Comparison of ENCODE assay signal across 28 cellular contexts in the genomic region with DNA sequence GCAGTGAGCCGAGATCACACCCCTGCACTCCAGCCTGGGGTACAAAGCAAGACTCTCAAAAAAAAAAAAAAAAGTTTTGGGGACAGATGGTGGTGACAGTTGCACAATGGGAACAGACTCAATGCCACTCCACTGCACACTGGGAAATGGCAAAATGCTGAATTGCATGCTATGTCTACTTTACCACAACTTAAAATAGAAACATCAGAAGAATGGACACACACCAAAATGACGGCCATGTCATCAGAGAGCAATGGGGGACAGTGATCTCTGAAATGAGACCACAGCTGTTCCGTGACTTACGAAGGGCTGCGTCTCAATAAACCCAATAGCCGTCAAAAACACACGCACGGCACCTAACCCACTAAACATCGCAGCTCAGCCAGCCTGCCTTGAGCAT. TPM values are rescaled to one million over a fixed set of nuclear protein-coding genes. Genes with fewer than 3 reads are reported as not detected.
"Had no signal": no experiment of that assay in that cellular context is flagged by ENCODE, and none has a peak within 500 bp of the region (broad histone marks: within the 10 kb centered on the region; RNA-seq: fewer than 3 reads in every experiment).

No MANE protein-coding gene starts in this region.

- H3K9me3 ChIP-seq: body of pancreas, neutrophil, pancreas, psoas muscle, right atrium auricular region, stomach, suprapubic skin, transverse colon, uterus had no signal

- H3K36me3 ChIP-seq: uterus had no signal

- H3K27me3 Mint-ChIP-seq: activated CD4-positive, alpha-beta T cell treated with anti-CD3 and anti-CD28 coated beads, Interleukin-2, amount 10 ng/mL, durations not matched to agents 7 days and 5 days; activated naive CD4-positive, alpha-beta T cell treated with anti-CD3 and anti-CD28 coated beads, Interleukin-2, amount 50 U/mL, for 24 hours; dendritic cell treated with granulocyte-macrophage colony-stimulating factor and Interleukin-4, amounts not matched to agents 40 ng/mL and 50 ng/mL, for 4 days had no signal

- DNase-seq: activated CD4-positive, alpha-beta T cell treated with anti-CD3 and anti-CD28 coated beads, Interleukin-2, amount 10 ng/mL, durations not matched to agents 7 days and 5 days; activated CD4-positive, CD25-positive, alpha-beta regulatory T cell treated with anti-CD3 and anti-CD28 coated beads, Interleukin-2, amount 50 U/mL, for 72 hours; activated gamma-delta T cell treated with Interleukin-2 at 50 U/mL for 16 hours; activated T-cell treated with anti-CD3 and anti-CD28 coated beads, Interleukin-2, amount 50 U/mL, for 1 hour; anterior cingulate cortex; body of pancreas; effector CD4-positive, alpha-beta T cell; foreskin melanocyte; hippocampal formation; kidney glomerular epithelial cell; left ventricle myocardium superior; midbrain; pancreas; psoas muscle; stomach; transverse colon; uterus had no signal

- H3K27me3 ChIP-seq: body of pancreas, neutrophil, pancreas, right atrium auricular region, stomach, suprapubic skin, transverse colon, uterus had no signal

- FAIRE-seq: endometrium, pancreas had no signal

- ATAC-seq: body of pancreas, left ventricle myocardium superior, pancreas, psoas muscle had no signal

- H3K4me1 ChIP-seq: body of pancreas, pancreas, psoas muscle, right atrium auricular region, suprapubic skin, transverse colon, uterus had no signal

- H3K27ac Mint-ChIP-seq: activated CD4-positive, alpha-beta T cell treated with anti-CD3 and anti-CD28 coated beads, Interleukin-2, amount 10 ng/mL, durations not matched to agents 7 days and 5 days; activated naive CD4-positive, alpha-beta T cell treated with anti-CD3 and anti-CD28 coated beads, Interleukin-2, amount 50 U/mL, for 24 hours; dendritic cell treated with granulocyte-macrophage colony-stimulating factor and Interleukin-4, amounts not matched to agents 40 ng/mL and 50 ng/mL, for 4 days; nephron; T-helper 2 cell treated with Interferon-gamma antibody and Interleukin-4, amounts not matched to agents 5 μg/mL and 100 μg/mL, for 36 hours had no signal

- H3K4me3 ChIP-seq: body of pancreas, pancreas, psoas muscle, right atrium auricular region, stomach, suprapubic skin, transverse colon, uterus had no signal

- H3K4me3 Mint-ChIP-seq: activated CD4-positive, alpha-beta T cell treated with anti-CD3 and anti-CD28 coated beads, Interleukin-2, amount 10 ng/mL, durations not matched to agents 7 days and 5 days; activated naive CD4-positive, alpha-beta T cell treated with anti-CD3 and anti-CD28 coated beads, Interleukin-2, amount 50 U/mL, for 24 hours; dendritic cell treated with granulocyte-macrophage colony-stimulating factor and Interleukin-4, amounts not matched to agents 40 ng/mL and 50 ng/mL, for 4 days; nephron; T-helper 2 cell treated with Interferon-gamma antibody and Interleukin-4, amounts not matched to agents 5 μg/mL and 100 μg/mL, for 36 hours had no signal

- H3K9me3 Mint-ChIP-seq: activated CD4-positive, alpha-beta T cell treated with anti-CD3 and anti-CD28 coated beads, Interleukin-2, amount 10 ng/mL, durations not matched to agents 7 days and 5 days; activated naive CD4-positive, alpha-beta T cell treated with anti-CD3 and anti-CD28 coated beads, Interleukin-2, amount 50 U/mL, for 24 hours; dendritic cell treated with granulocyte-macrophage colony-stimulating factor and Interleukin-4, amounts not matched to agents 40 ng/mL and 50 ng/mL, for 4 days; nephron; T-helper 2 cell treated with Interferon-gamma antibody and Interleukin-4, amounts not matched to agents 5 μg/mL and 100 μg/mL, for 36 hours had no signal

- H3K27ac ChIP-seq: body of pancreas, neutrophil, pancreas, psoas muscle, right atrium auricular region, stomach, suprapubic skin, transverse colon, uterus, VCaP had no signal

RNA-seq across cellular contexts. Expression of gene CFAP73, which starts 22.0 kb away (rescaled TPM):
- total RNA-seq: cardiac septum, chondrocyte, left ventricle myocardium superior, psoas muscle, right atrium auricular region, transverse colon had no signal

RNA-seq across cellular contexts. Expression of gene RASAL1, which starts 36.0 kb away (rescaled TPM):
- total RNA-seq: cardiac septum, chondrocyte, left ventricle myocardium superior, right atrium auricular region had no signal
- polyA plus RNA-seq: psoas muscle had no signal
